12 cellular contexts compared by ENCODE assay signal in the genomic region with DNA sequence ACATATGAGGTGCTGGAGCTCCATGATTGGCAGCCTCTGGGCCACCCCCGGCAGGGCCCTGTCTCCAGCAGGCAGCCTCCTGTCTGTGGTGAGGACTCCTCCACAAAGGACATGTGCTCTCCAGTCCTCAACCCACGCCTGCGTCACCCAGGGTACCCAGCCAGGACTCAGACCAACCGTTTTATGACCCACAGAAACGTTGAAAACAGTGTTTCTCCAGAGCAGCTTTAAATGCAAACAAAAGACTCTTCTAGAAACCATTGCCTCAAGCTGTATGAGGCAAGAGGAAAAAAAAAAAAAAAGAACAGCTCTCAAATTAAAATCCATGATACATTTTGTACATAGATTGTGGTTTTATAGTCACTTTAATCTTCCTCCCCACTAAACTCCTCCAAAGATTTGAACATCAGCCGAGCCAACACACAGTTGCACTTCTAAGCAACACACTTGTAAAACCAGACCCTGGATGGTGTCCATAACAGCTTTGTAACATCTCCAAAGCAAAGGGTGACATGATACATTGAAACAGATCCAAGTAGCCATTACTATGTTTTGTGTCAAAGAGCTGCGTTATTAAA.
A peak's percentile ranks its signal among the peaks of the same experiment; 100 is the strongest.
DNase-seq lines count a peak whose midpoint lies in the region; ATAC-seq, FAIRE-seq and TF ChIP-seq lines count a peak whose summit lies in the region.
"Had no signal": no experiment of that assay in that cellular context is flagged by ENCODE, and none has a peak within 500 bp of the region (broad histone marks: within the 10 kb centered on the region; RNA-seq: fewer than 3 reads in every experiment).

No MANE protein-coding gene starts in this region.

- H3K27me3 ChIP-seq in left lung, result no peaks in the 10 kb centered on the region

- TF ChIP-seq POLR2A in GM12891 (IDR thresholded peaks at IDR 0.05; ENCODE audit: low read depth, low read length), result no peak

- H3K36me3 ChIP-seq in left lung, result no peaks in the 10 kb centered on the region

- ATAC-seq in left lung (peak; percentile 68), GM19395 (IDR thresholded peaks at IDR 0.05; ENCODE audit: unreplicated experiment) (no peak), WTC11 (no peak)
- ATAC-seq in stimulated activated effector memory CD8-positive, alpha-beta T cell treated with anti-CD3 and anti-CD28 coated beads, Interleukin-12 subunit alpha, Interleukin-12 subunit beta, amount 100 ng/mL, for 72 hours, result no peak
- no peak for ATAC-seq in stimulated activated memory B cell treated with anti-CD40 and anti-IgM and Interleukin-4, amounts not matched to agents 10 μg/mL and 1 μg/mL and 100 μg/mL, for 72 hours
- ATAC-seq: Panc1 had no signal

- H3K9me3 ChIP-seq in left lung, result no peaks in the 10 kb centered on the region

- no peak overlapping the region for H3K4me3 ChIP-seq in left lung

- peaks cover 2% of the 10 kb centered on the region for H3K9me3 Mint-ChIP-seq in stimulated activated effector memory CD8-positive, alpha-beta T cell treated with anti-CD3 and anti-CD28 coated beads, Interleukin-12 subunit alpha, Interleukin-12 subunit beta, amount 100 ng/mL, for 72 hours
- no peaks in the 10 kb centered on the region for H3K9me3 Mint-ChIP-seq in stimulated activated memory B cell treated with anti-CD40 and anti-IgM and Interleukin-4, amounts not matched to agents 10 μg/mL and 1 μg/mL and 100 μg/mL, for 72 hours
- peaks cover 27% of the 10 kb centered on the region for H3K9me3 Mint-ChIP-seq in WTC11
- H3K9me3 Mint-ChIP-seq: activated naive CD8-positive, alpha-beta T cell treated with anti-CD3 and anti-CD28 coated beads for 36 hours had no signal

- H3K4me1 Mint-ChIP-seq in stimulated activated effector memory CD8-positive, alpha-beta T cell treated with anti-CD3 and anti-CD28 coated beads, Interleukin-12 subunit alpha, Interleukin-12 subunit beta, amount 100 ng/mL, for 72 hours, result peaks cover 14% of the 10 kb centered on the region
- no peaks in the 10 kb centered on the region for H3K4me1 Mint-ChIP-seq in stimulated activated memory B cell treated with anti-CD40 and anti-IgM and Interleukin-4, amounts not matched to agents 10 μg/mL and 1 μg/mL and 100 μg/mL, for 72 hours
- H3K4me1 Mint-ChIP-seq in WTC11, result no peaks in the 10 kb centered on the region

- peak overlapping the region in 1 of 2 donors; percentile 64 for H3K27ac ChIP-seq in left lung

- TF ChIP-seq CTCF in left lung (IDR thresholded peaks at IDR 0.05), result no peak
- no peak for TF ChIP-seq CTCF in WTC11 (IDR thresholded peaks at IDR 0.05)

- DNase-seq in GM18507 (ENCODE audit: extremely low spot score, insufficient read length, low read depth) (no peak), left lung (peak in 1 of 2 donors; percentile 75), GM12891 (ENCODE audit: insufficient read length, low spot score) (no peak), WTC11 (ENCODE audit: low spot score) (no peak)
- DNase-seq in stimulated activated effector memory CD8-positive, alpha-beta T cell treated with anti-CD3 and anti-CD28 coated beads, Interleukin-12 subunit alpha, Interleukin-12 subunit beta, amount 100 ng/mL, for 72 hours (ENCODE audit: low spot score in 2 of 2), result no peak
- DNase-seq: activated CD8-positive, alpha-beta memory T cell treated with anti-CD3 and anti-CD28 coated beads for 24 hours; activated naive CD8-positive, alpha-beta T cell treated with anti-CD3 and anti-CD28 coated beads for 36 hours; C1 segment of cervical spinal cord had no signal

- no peaks in the 10 kb centered on the region for H3K36me3 Mint-ChIP-seq in stimulated activated effector memory CD8-positive, alpha-beta T cell treated with anti-CD3 and anti-CD28 coated beads, Interleukin-12 subunit alpha, Interleukin-12 subunit beta, amount 100 ng/mL, for 72 hours
- no peaks in the 10 kb centered on the region for H3K36me3 Mint-ChIP-seq in stimulated activated memory B cell treated with anti-CD40 and anti-IgM and Interleukin-4, amounts not matched to agents 10 μg/mL and 1 μg/mL and 100 μg/mL, for 72 hours
- peaks cover 15% of the 10 kb centered on the region for H3K36me3 Mint-ChIP-seq in WTC11
- H3K36me3 Mint-ChIP-seq: activated naive CD8-positive, alpha-beta T cell treated with anti-CD3 and anti-CD28 coated beads for 36 hours had no signal

- FAIRE-seq in GM18507 (lab: Jason Lieb, UNC) (peak; percentile 12), endometrium (lab: Jason Lieb, UNC) (peak; percentile 99), GM12891 (lab: Jason Lieb, UNC) (no peak)

- POLR2A ChIA-PET in WTC11 (lab: Charles Lee), result interaction anchor here (0.7 kb wide), 1 partner anchor 1185 kb away, joined by 3 read pairs; no protein-coding TSS in a partner anchor

- H3K4me3 Mint-ChIP-seq in stimulated activated effector memory CD8-positive, alpha-beta T cell treated with anti-CD3 and anti-CD28 coated beads, Interleukin-12 subunit alpha, Interleukin-12 subunit beta, amount 100 ng/mL, for 72 hours, result no peak overlapping the region
- H3K4me3 Mint-ChIP-seq in stimulated activated memory B cell treated with anti-CD40 and anti-IgM and Interleukin-4, amounts not matched to agents 10 μg/mL and 1 μg/mL and 100 μg/mL, for 72 hours, result no peak overlapping the region
- H3K4me3 Mint-ChIP-seq in WTC11, result no peak overlapping the region
- H3K4me3 Mint-ChIP-seq: activated naive CD8-positive, alpha-beta T cell treated with anti-CD3 and anti-CD28 coated beads for 36 hours had no signal

- H3K4me1 ChIP-seq in left lung, result no peaks in the 10 kb centered on the region

- CTCF ChIA-PET in WTC11 (lab: Charles Lee), result interaction anchor here (0.5 to 1.4 kb wide), 3 partner anchors 20 to 1402 kb away, joined by 3 to 4 read pairs (median 3); no protein-coding TSS in a partner anchor

- peak overlapping the region; percentile 11 for H3K27ac Mint-ChIP-seq in stimulated activated effector memory CD8-positive, alpha-beta T cell treated with anti-CD3 and anti-CD28 coated beads, Interleukin-12 subunit alpha, Interleukin-12 subunit beta, amount 100 ng/mL, for 72 hours
- H3K27ac Mint-ChIP-seq in stimulated activated memory B cell treated with anti-CD40 and anti-IgM and Interleukin-4, amounts not matched to agents 10 μg/mL and 1 μg/mL and 100 μg/mL, for 72 hours, result no peak overlapping the region
- no peak overlapping the region for H3K27ac Mint-ChIP-seq in WTC11
- H3K27ac Mint-ChIP-seq: activated naive CD8-positive, alpha-beta T cell treated with anti-CD3 and anti-CD28 coated beads for 36 hours had no signal

- intact Hi-C loops in left lung (cut with DNase I), result no loop called here

- no peaks in the 10 kb centered on the region for H3K27me3 Mint-ChIP-seq in stimulated activated memory B cell treated with anti-CD40 and anti-IgM and Interleukin-4, amounts not matched to agents 10 μg/mL and 1 μg/mL and 100 μg/mL, for 72 hours
- H3K27me3 Mint-ChIP-seq in WTC11 (ENCODE audit: low read depth), result peaks cover 3% of the 10 kb centered on the region; the same call in 1 of the 2 replicates
- H3K27me3 Mint-ChIP-seq: activated naive CD8-positive, alpha-beta T cell treated with anti-CD3 and anti-CD28 coated beads for 36 hours had no signal

TF ChIP-seq in GM12891, 5 proteins besides CTCF, POLR2A, EP300 and RAD21:
- no peak for TF ChIP-seq POLR2AphosphoS5 (IDR thresholded peaks at IDR 0.05; ENCODE audit: low read depth, low read length)
- no peak for TF ChIP-seq PAX5 (IDR thresholded peaks at IDR 0.05; ENCODE audit: insufficient read depth, low read length, severe bottlenecking)
- no peak for TF ChIP-seq SPI1 (IDR thresholded peaks at IDR 0.05; ENCODE audit: low read depth, low read length)
- TF ChIP-seq POU2F2 (IDR thresholded peaks at IDR 0.05; ENCODE audit: low read depth, low read length), result no peak
- TF ChIP-seq TAF1 (IDR thresholded peaks at IDR 0.05; ENCODE audit: low read depth, low read length), result no peak

TF ChIP-seq in WTC11, 78 proteins besides CTCF, POLR2A, EP300 and RAD21:
- TF ChIP-seq ZNF121 (CRISPR knock-in tag; IDR thresholded peaks at IDR 0.05) (no peak), HMGA2 (CRISPR knock-in tag; IDR thresholded peaks at IDR 0.05) (no peak), RELA (CRISPR knock-in tag; IDR thresholded peaks at IDR 0.05; ENCODE audit: borderline replicate concordance) (no peak), NR1H2 (CRISPR knock-in tag; IDR thresholded peaks at IDR 0.05) (no peak), ATF1 (CRISPR knock-in tag; IDR thresholded peaks at IDR 0.05) (no peak)
- TF ChIP-seq, protein P1, sequence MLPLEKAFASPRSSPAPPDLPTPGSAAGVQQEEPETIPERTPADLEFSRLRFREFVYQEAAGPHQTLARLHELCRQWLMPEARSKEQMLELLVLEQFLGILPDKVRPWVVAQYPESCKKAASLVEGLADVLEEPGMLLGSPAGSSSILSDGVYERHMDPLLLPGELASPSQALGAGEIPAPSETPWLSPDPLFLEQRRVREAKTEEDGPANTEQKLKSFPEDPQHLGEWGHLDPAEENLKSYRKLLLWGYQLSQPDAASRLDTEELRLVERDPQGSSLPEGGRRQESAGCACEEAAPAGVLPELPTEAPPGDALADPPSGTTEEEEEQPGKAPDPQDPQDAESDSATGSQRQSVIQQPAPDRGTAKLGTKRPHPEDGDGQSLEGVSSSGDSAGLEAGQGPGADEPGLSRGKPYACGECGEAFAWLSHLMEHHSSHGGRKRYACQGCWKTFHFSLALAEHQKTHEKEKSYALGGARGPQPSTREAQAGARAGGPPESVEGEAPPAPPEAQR (CRISPR knock-in tag; IDR thresholded peaks at IDR 0.05), result no peak
- TF ChIP-seq, protein P2, sequence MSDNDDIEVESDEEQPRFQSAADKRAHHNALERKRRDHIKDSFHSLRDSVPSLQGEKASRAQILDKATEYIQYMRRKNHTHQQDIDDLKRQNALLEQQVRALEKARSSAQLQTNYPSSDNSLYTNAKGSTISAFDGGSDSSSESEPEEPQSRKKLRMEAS (CRISPR knock-in tag; IDR thresholded peaks at IDR 0.05), result no peak
